ENCODE assay signal across 27 cellular contexts in genomic region chr17:66803474-66803951, GRCh38. TPM values are rescaled to one million over a fixed set of nuclear protein-coding genes. Genes with fewer than 3 reads are reported as not detected.
"Had no signal": no experiment of that assay in that cellular context is flagged by ENCODE, and none has a peak within 500 bp of the region (broad histone marks: within the 10 kb centered on the region; RNA-seq: fewer than 3 reads in every experiment).

No MANE protein-coding gene starts in this region.

- H3K4me3 ChIP-seq: colonic mucosa, thyroid gland had no signal

- H3K9me3 Mint-ChIP-seq: activated B cell treated with CpG ODN at 0.5 μM for 24 hours; activated CD4-positive, alpha-beta memory T cell treated with anti-CD3 and anti-CD28 coated beads for 36 hours; activated T-helper 2 cell treated with anti-CD3 and anti-CD28 coated beads, Interferon-gamma antibody, Interleukin-2, Interleukin-4, amounts not matched to agents 10 μg/mL and 5 μg/mL and 100 μg/mL, durations not matched to agents 14 hours and 24 hours and 36 hours; central memory CD8-positive, alpha-beta T cell; naive thymus-derived CD8-positive, alpha-beta T cell had no signal

- DNase-seq: activated B cell treated with CpG ODN at 0.5 μM for 24 hours; activated CD4-positive, alpha-beta memory T cell treated with anti-CD3 and anti-CD28 coated beads for 36 hours; activated CD4-positive, alpha-beta T cell treated with anti-CD3 and anti-CD28 coated beads for 4 hours; activated naive CD4-positive, alpha-beta T cell treated with anti-CD3 and anti-CD28 coated beads, Interleukin-2, amount 50 U/mL, for 16 hours; activated T-cell treated with anti-CD3 and anti-CD28 coated beads, Interleukin-2, amount 50 U/mL, for 1 hour; aorta; brain microvascular endothelial cell; colonic mucosa; erythroblast; foreskin melanocyte; glutamatergic neuron; hippocampal formation; naive thymus-derived CD8-positive, alpha-beta T cell; occipital lobe; stimulated activated CD4-positive, alpha-beta T cell treated with anti-CD3 and anti-CD28 coated beads, Interleukin-12 subunit alpha, Interleukin-12 subunit beta, amount 100 ng/mL, for 4 hours; stimulated activated CD4-positive, alpha-beta T cell treated with anti-CD3 and anti-CD28 coated beads, Interleukin-1b, Interleukin-23, amount 100 ng/mL, for 48 hours; stimulated activated CD8-positive, alpha-beta memory T cell treated with anti-CD3 and anti-CD28 coated beads, Interleukin-4, amount 100 ng/mL, for 48 hours; stimulated activated naive CD4-positive, alpha-beta T cell; thyroid gland had no signal

- H3K4me3 Mint-ChIP-seq: activated B cell treated with CpG ODN at 0.5 μM for 24 hours; activated CD4-positive, alpha-beta memory T cell treated with anti-CD3 and anti-CD28 coated beads for 36 hours; central memory CD8-positive, alpha-beta T cell; memory B cell; naive thymus-derived CD8-positive, alpha-beta T cell had no signal

- H3K27ac ChIP-seq: brain microvascular endothelial cell, colonic mucosa, thyroid gland had no signal

- H3K27me3 ChIP-seq: brain microvascular endothelial cell, colonic mucosa, thyroid gland had no signal

- H3K4me1 Mint-ChIP-seq: central memory CD8-positive, alpha-beta T cell had no signal

- H3K27me3 Mint-ChIP-seq: activated CD4-positive, alpha-beta memory T cell treated with anti-CD3 and anti-CD28 coated beads for 36 hours; naive thymus-derived CD8-positive, alpha-beta T cell had no signal

- H3K4me1 ChIP-seq: colonic mucosa, thyroid gland had no signal

- ATAC-seq: naive thymus-derived CD8-positive, alpha-beta T cell had no signal

- H3K9me3 ChIP-seq: colonic mucosa, thyroid gland had no signal

- H3K27ac Mint-ChIP-seq: activated B cell treated with CpG ODN at 0.5 μM for 24 hours; activated CD4-positive, alpha-beta memory T cell treated with anti-CD3 and anti-CD28 coated beads for 36 hours; activated T-helper 2 cell treated with anti-CD3 and anti-CD28 coated beads, Interferon-gamma antibody, Interleukin-2, Interleukin-4, amounts not matched to agents 10 μg/mL and 5 μg/mL and 100 μg/mL, durations not matched to agents 14 hours and 24 hours and 36 hours; memory B cell had no signal

- H3K36me3 ChIP-seq: brain microvascular endothelial cell, colonic mucosa, thyroid gland had no signal

- H3K36me3 Mint-ChIP-seq: memory B cell had no signal

RNA-seq across cellular contexts. Expression of gene CACNG5, which starts 31.4 kb away (rescaled TPM):
- total RNA-seq: activated B cell treated with CpG ODN at 0.5 μM for 24 hours; activated CD4-positive, alpha-beta memory T cell treated with anti-CD3 and anti-CD28 coated beads for 36 hours; activated T-helper 2 cell treated with anti-CD3 and anti-CD28 coated beads, Interferon-gamma antibody, Interleukin-2, Interleukin-4, amounts not matched to agents 10 μg/mL and 5 μg/mL and 100 μg/mL, durations not matched to agents 14 hours and 24 hours and 36 hours; aorta; liver; mucosa of gallbladder; naive thymus-derived CD8-positive, alpha-beta T cell; renal cortical epithelial cell; subcutaneous adipose tissue; thyroid gland; ureter had no signal
- polyA plus RNA-seq: aorta; liver; naive thymus-derived CD8-positive, alpha-beta T cell had no signal
